16 cellular contexts compared by ENCODE assay signal in genomic region chr7:158107806-158108205, GRCh38.
A peak's percentile ranks its signal among the peaks of the same experiment; 100 is the strongest.
DNase-seq lines count a peak whose midpoint lies in the region; ATAC-seq and TF ChIP-seq lines count a peak whose summit lies in the region.
"Had no signal": no experiment of that assay in that cellular context is flagged by ENCODE, and none has a peak within 500 bp of the region (broad histone marks: within the 10 kb centered on the region; RNA-seq: fewer than 3 reads in every experiment).

No MANE protein-coding gene starts in this region.

- no peaks in the 10 kb centered on the region for H3K27me3 Mint-ChIP-seq in endodermal cell (ENCODE audit: insufficient read depth)
- H3K27me3 Mint-ChIP-seq: B cell; CD4-positive, CD25-positive, alpha-beta regulatory T cell had no signal

- no peaks in the 10 kb centered on the region for H3K36me3 Mint-ChIP-seq in endodermal cell (ENCODE audit: low read depth)
- H3K36me3 Mint-ChIP-seq: CD4-positive, CD25-positive, alpha-beta regulatory T cell had no signal

- TF ChIP-seq CTCF in endodermal cell (conservative IDR thresholded peaks at IDR 0.05): no peak
- TF ChIP-seq CTCF in stomach (IDR thresholded peaks at IDR 0.05): no peak

- H3K4me3 ChIP-seq in endodermal cell (ENCODE audit: low read length) (no peak overlapping the region), stomach (no peak overlapping the region)

- H3K9ac ChIP-seq in endodermal cell (ENCODE audit: extremely low read depth, low read length, poor library complexity, severe bottlenecking): no peak overlapping the region

- peaks cover 4% of the 10 kb centered on the region for H3K9me3 Mint-ChIP-seq in endodermal cell

- TF ChIP-seq POLR2A in stomach (IDR thresholded peaks at IDR 0.05): no peak

- TF ChIP-seq EP300 in stomach (IDR thresholded peaks at IDR 0.05): no peak

- DNase-seq in cardiac septum (ENCODE audit: low spot score) (peak; percentile 31), Right ventricle myocardium inferior (ENCODE audit: missing footprints) (no peak), NCI-H146 (lab: John Stamatoyannopoulos, UW) (peak; percentile 86), endodermal cell (peak; percentile 23), stomach (peak; percentile 5), NCI-H2081 (lab: John Stamatoyannopoulos, UW) (no peak), activated T-cell treated with anti-CD3 and anti-CD28 coated beads for 4 hours (no peak)
- DNase-seq: CD4-positive, CD25-positive, alpha-beta regulatory T cell; EL; HFFc6; KG1; NCI-H2081 treated with DMSO at 0.1 percent for 48 hours; NCI-H82 had no signal

- no peaks in the 10 kb centered on the region for H3K4me1 ChIP-seq in endodermal cell (ENCODE audit: control insufficient read depth, insufficient read depth, low read length)
- no peaks in the 10 kb centered on the region for H3K4me1 ChIP-seq in stomach

- intact Hi-C loops in cardiac septum (cut with DNase I) (no loop called here), Right ventricle myocardium inferior (cut with DNase I) (no loop called here), stomach (cut with DNase I; ENCODE audit: low total_unique reads) (no loop called here)

- H3K27me3 ChIP-seq in endodermal cell (ENCODE audit: control insufficient read depth, insufficient read depth, low read length, poor library complexity, severe bottlenecking) (no peaks in the 10 kb centered on the region), stomach (no peaks in the 10 kb centered on the region)

- WGBS in endodermal cell (ENCODE audit: insufficient coverage in 1 of 2, insufficient read length in 1 of 2), 2 experiments: 58 to 85% methylated on average over 2 of the region's 2 CpGs
- 81 to 97% (median 90%) methylated on average over 2 of the region's 2 CpGs for WGBS in stomach, 5 donors

- H3K27ac ChIP-seq in endodermal cell (ENCODE audit: low read depth, low read length): no peak overlapping the region
- no peak overlapping the region for H3K27ac ChIP-seq in stomach

- peaks cover 82% of the 10 kb centered on the region for H3K9me3 ChIP-seq in endodermal cell (ENCODE audit: control insufficient read depth, low read length)
- no peaks in the 10 kb centered on the region for H3K9me3 ChIP-seq in stomach

- no peak overlapping the region for H3K4me3 Mint-ChIP-seq in endodermal cell
- H3K4me3 Mint-ChIP-seq: B cell; CD4-positive, CD25-positive, alpha-beta regulatory T cell; HFFc6 had no signal

- H3K4me1 Mint-ChIP-seq in endodermal cell: no peaks in the 10 kb centered on the region
- H3K4me1 Mint-ChIP-seq: B cell; CD4-positive, CD25-positive, alpha-beta regulatory T cell had no signal

- H3K36me3 ChIP-seq in endodermal cell (ENCODE audit: control insufficient read depth, insufficient read depth, low read length) (no peaks in the 10 kb centered on the region), stomach (peaks cover 0 to 12% (median 8%) of the 10 kb centered on the region in 4 donors)

- no peak overlapping the region for H3K27ac Mint-ChIP-seq in endodermal cell
- H3K27ac Mint-ChIP-seq: B cell; CD4-positive, CD25-positive, alpha-beta regulatory T cell; HFFc6 had no signal

- ATAC-seq in Right ventricle myocardium inferior (no peak), GM18498 (IDR thresholded peaks at IDR 0.05; ENCODE audit: unreplicated experiment) (no peak)
- ATAC-seq: HepG2 had no signal

Comparison
In these comparisons a context has a peak if more than half of its experiments do, and no peak if none do; other contexts are left out.
1. DNase-seq: peak in cardiac septum (single experiment), NCI-H146 (single experiment), endodermal cell (single experiment) and stomach (single experiment); none in Right ventricle myocardium inferior (single experiment), NCI-H2081 (0 of 2) and activated T-cell treated with anti-CD3 and anti-CD28 coated beads for 4 hours (single experiment).